In genomic region chr14:34237098-34237497, GRCh38 we compare ENCODE assay signal across 1 cellular context.
A peak's percentile ranks its signal among the peaks of the same experiment; 100 is the strongest.
TF ChIP-seq lines count a peak whose summit lies in the region.

No MANE protein-coding gene starts in this region.

TF ChIP-seq in HEK293, 187 proteins besides CTCF, POLR2A, EP300 and RAD21 (continued from another document):
- peak; percentile 79 for TF ChIP-seq PRDM10 (tag by site-specific recombination; IDR thresholded peaks at IDR 0.05)
